Comparison of ENCODE assay signal across 9 cellular contexts in the genomic region with DNA sequence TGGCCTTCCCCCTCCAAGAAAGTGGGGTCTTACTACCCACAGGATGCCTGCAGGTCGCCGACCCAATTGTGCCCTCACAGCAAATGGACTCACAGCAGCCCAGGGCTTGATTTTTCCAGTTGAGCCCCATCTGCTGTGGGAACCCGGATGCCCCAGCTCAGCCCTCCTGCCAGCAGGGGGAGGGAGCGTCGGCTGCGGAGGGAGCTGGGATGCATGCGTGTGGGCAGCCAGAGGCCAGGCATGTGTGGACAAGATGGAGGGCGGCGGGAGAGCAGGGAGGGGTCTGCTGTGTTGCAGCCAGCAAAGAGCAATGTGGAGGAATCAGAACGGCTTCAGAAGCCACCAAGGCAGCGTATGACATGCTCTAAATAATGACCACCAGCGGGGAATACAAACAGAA. TPM values are rescaled to one million over a fixed set of nuclear protein-coding genes. Genes with fewer than 3 reads are reported as not detected.
A peak's percentile ranks its signal among the peaks of the same experiment; 100 is the strongest.
DNase-seq lines count a peak whose midpoint lies in the region; ATAC-seq and TF ChIP-seq lines count a peak whose summit lies in the region.
"Had no signal": no experiment of that assay in that cellular context is flagged by ENCODE, and none has a peak within 500 bp of the region (broad histone marks: within the 10 kb centered on the region; RNA-seq: fewer than 3 reads in every experiment).

No MANE protein-coding gene starts in this region.

- intact Hi-C loops in CD8-positive, alpha-beta T cell (cut with DNase I, micrococcal nuclease): no loop called here

- H3K27me3 ChIP-seq in AG04450 (ENCODE audit: control insufficient read depth, insufficient read depth, low read length) (peaks cover 19% of the 10 kb centered on the region), WERI-Rb-1 (ENCODE audit: insufficient read depth, low read depth, severe bottlenecking) (peaks cover 60% of the 10 kb centered on the region)
- H3K27me3 ChIP-seq in CD8-positive, alpha-beta T cell (ENCODE audit: insufficient read depth, low read length): no peaks in the 10 kb centered on the region

- POLR2A ChIA-PET in AG04450 (lab: Yijun Ruan, JAX): no interaction called here
- POLR2A ChIA-PET in CD8-positive, alpha-beta T cell (lab: Charles Lee): interaction anchor here (0.7 kb wide), 1 partner anchor 15 kb away, joined by 3 read pairs; no protein-coding TSS in a partner anchor

- H3K27ac ChIP-seq in AG04450 (ENCODE audit: low read depth, low read length) (no peak overlapping the region), WERI-Rb-1 (no peak overlapping the region)
- H3K27ac ChIP-seq in CD8-positive, alpha-beta T cell (ENCODE audit: low read depth, low read length): no peak overlapping the region

- H3K36me3 Mint-ChIP-seq in CD8-positive, alpha-beta T cell: no peaks in the 10 kb centered on the region

- H3K36me3 ChIP-seq in WERI-Rb-1: no peaks in the 10 kb centered on the region
- no peaks in the 10 kb centered on the region for H3K36me3 ChIP-seq in CD8-positive, alpha-beta T cell (ENCODE audit: insufficient read depth, low read length)

- no peak overlapping the region for H3K27ac Mint-ChIP-seq in CD8-positive, alpha-beta T cell

- no peak for ATAC-seq in HG03571 (IDR thresholded peaks at IDR 0.05; ENCODE audit: unreplicated experiment)
- ATAC-seq in CD8-positive, alpha-beta T cell: no peak

- no peaks in the 10 kb centered on the region for H3K9me3 Mint-ChIP-seq in CD8-positive, alpha-beta T cell
- H3K9me3 Mint-ChIP-seq: central memory CD8-positive, alpha-beta T cell had no signal

- no peaks in the 10 kb centered on the region for H3K4me1 ChIP-seq in CD8-positive, alpha-beta T cell (ENCODE audit: insufficient read depth, low read length)

- no peaks in the 10 kb centered on the region for H3K4me1 Mint-ChIP-seq in CD8-positive, alpha-beta T cell (ENCODE audit: low read depth)
- H3K4me1 Mint-ChIP-seq: central memory CD8-positive, alpha-beta T cell had no signal

- DNase-seq in AG04450 (ENCODE audit: low read depth, low spot score) (no peak), GM04504 (ENCODE audit: low read depth) (peak; percentile 39), WERI-Rb-1 (peak; percentile 68), iPS-NIHi7 (ENCODE audit: extremely low spot score) (peak; percentile 85), NCI-H2107 (lab: John Stamatoyannopoulos, UW) (no peak), COLO829 (ENCODE audit: low spot score) (no peak)
- no peak for DNase-seq in CD8-positive, alpha-beta T cell

- no peak overlapping the region for H3K4me3 Mint-ChIP-seq in CD8-positive, alpha-beta T cell
- H3K4me3 Mint-ChIP-seq: central memory CD8-positive, alpha-beta T cell had no signal

- H3K4me3 ChIP-seq in AG04450 (ENCODE audit: low read depth, low read length) (no peak overlapping the region), WERI-Rb-1 (ENCODE audit: low read depth, low read length) (no peak overlapping the region)
- no peak overlapping the region for H3K4me3 ChIP-seq in CD8-positive, alpha-beta T cell (ENCODE audit: low read depth, low read length)

- TF ChIP-seq CTCF in AG04450 (IDR thresholded peaks at IDR 0.05; ENCODE audit: low read depth, low read length) (peak; percentile 49; the same call in 1 of the 2 replicates), WERI-Rb-1 (IDR thresholded peaks at IDR 0.05; ENCODE audit: low read depth, low read length) (peak; percentile 75)
- no peak for TF ChIP-seq CTCF in CD8-positive, alpha-beta T cell (IDR thresholded peaks at IDR 0.05)

- H3K9me3 ChIP-seq in AG04450 (ENCODE audit: control insufficient read depth, insufficient read depth, low read length) (no peaks in the 10 kb centered on the region), WERI-Rb-1 (ENCODE audit: severe bottlenecking) (no peaks in the 10 kb centered on the region)
- no peaks in the 10 kb centered on the region for H3K9me3 ChIP-seq in CD8-positive, alpha-beta T cell (ENCODE audit: low read length)

- CTCF ChIA-PET in AG04450 (lab: Charles Lee): interaction anchor here (0.6 to 2.4 kb wide), 7 partner anchors 10 to 211 kb away, joined by 3 to 9 read pairs (median 4); no protein-coding TSS in a partner anchor
- CTCF ChIA-PET in CD8-positive, alpha-beta T cell (lab: Charles Lee): interaction anchor here (0.6 kb wide), 1 partner anchor 417 kb away, joined by 3 read pairs; no protein-coding TSS in a partner anchor

- H3K27me3 Mint-ChIP-seq in CD8-positive, alpha-beta T cell (ENCODE audit: low read depth): peaks cover 26% of the 10 kb centered on the region

RNA-seq across cellular contexts. Expression of gene EIF3D, which starts 41.0 kb away (rescaled TPM):
- polyA plus RNA-seq in AG04450 (2011; rRNA removed): 349 and 388 TPM in 2 replicates
- polyA minus RNA-seq in AG04450 (2011; rRNA and poly(A)+ RNA removed): 373 and 468 TPM in 2 replicates
- 100 to 1,000 TPM; 302 to 315 TPM for total RNA-seq in CD8-positive, alpha-beta T cell

Comparison
In these comparisons a context has a peak if more than half of its experiments do, and no peak if none do; other contexts are left out.
1. DNase-seq: peak in GM04504 (single experiment), WERI-Rb-1 (single experiment) and iPS-NIHi7 (single experiment); none in AG04450 (single experiment), NCI-H2107 (single experiment), CD8-positive, alpha-beta T cell (0 of 7) and COLO829 (single experiment).